In the genomic region with DNA sequence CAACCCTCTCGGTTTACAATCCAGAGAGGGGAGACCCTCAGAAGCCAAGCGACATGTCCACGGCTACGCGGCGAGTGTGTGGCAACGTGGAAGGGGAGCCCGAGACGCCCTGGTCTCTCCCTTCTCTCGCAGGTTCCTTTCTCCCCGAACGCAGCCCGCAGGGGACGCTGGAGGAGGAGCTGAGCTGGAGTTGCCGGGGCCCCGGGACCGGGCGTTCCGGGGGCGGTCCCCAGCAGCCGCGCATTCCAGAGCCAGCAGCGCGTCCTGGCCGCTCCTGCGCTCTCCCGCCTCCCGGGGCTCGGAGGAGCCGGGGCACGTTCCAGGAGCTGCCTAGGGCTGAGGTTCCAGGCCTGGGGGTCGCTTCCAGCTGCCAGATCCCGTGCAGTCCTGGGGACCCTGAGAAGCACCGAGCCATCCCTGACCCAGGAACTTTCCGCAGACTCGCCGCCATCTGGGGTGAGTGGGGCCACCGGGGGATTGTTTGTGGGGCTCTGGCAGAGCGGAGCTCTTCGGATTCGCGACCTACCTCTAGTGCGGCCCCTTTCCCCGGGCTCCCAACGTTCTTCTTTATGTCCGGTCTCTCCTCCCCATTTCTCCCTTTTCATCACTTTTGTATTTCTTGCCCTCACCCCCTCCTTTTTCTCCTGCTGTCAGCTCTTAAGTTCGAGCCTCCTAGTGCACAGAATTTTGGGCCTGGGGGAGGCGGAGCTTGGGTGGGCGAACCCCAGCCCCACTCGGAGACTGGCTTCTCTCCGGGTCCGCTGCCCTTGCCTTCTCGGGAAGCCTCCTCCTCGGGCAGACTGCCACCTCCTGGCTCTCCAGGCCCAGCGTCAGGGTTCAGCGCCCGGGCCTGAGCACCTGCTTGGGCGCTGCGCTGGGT, we compare ENCODE assay signal across 8 cellular contexts. TPM values are rescaled to one million over a fixed set of nuclear protein-coding genes. Genes with fewer than 3 reads are reported as not detected.
DNase-seq lines count a peak whose midpoint lies in the region; ATAC-seq and TF ChIP-seq lines count a peak whose summit lies in the region.

A gene with protein sequence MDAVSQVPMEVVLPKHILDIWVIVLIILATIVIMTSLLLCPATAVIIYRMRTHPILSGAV (plus strand): TSS at position 241 of the 880 bp plus-strand sequence. CDS start 16,684 bp downstream, outside the sequence.

- 1% methylated on average over 59 of the region's 59 CpGs for WGBS in urinary bladder

- H3K27ac Mint-ChIP-seq in activated naive CD4-positive, alpha-beta T cell treated with anti-CD3 and anti-CD28 coated beads, Interleukin-2, amount 50 U/mL, for 24 hours = peak within 1 kb of the TSS; percentile 68
- no peak within 1 kb of the TSS for H3K27ac Mint-ChIP-seq in glutamatergic neuron (ENCODE audit: unreplicated experiment)

- peak within 1 kb of the TSS; percentile 96 for H3K4me3 Mint-ChIP-seq in activated naive CD4-positive, alpha-beta T cell treated with anti-CD3 and anti-CD28 coated beads, Interleukin-2, amount 50 U/mL, for 24 hours
- peak within 1 kb of the TSS; percentile 94 for H3K4me3 Mint-ChIP-seq in glutamatergic neuron (ENCODE audit: unreplicated experiment)

- TF ChIP-seq CTCF in glutamatergic neuron (IDR thresholded peaks at IDR 0.05; ENCODE audit: partially characterized antibody, unreplicated experiment) (no peak), omental fat pad (IDR thresholded peaks at IDR 0.05) (no peak)

- peak; percentile 86 for ATAC-seq in SK-N-SH treated with all-trans-retinoic acid at 6 μM for 48 hours
- ATAC-seq in omental fat pad (ENCODE audit: low FRiP score) = peak; percentile 73

- no peaks in the 10 kb centered on the region for H3K4me1 ChIP-seq in urinary bladder (ENCODE audit: insufficient read depth)

- DNase-seq in NCI-H2171 treated with DMSO at 0.1 percent for 48 hours (lab: John Stamatoyannopoulos, UW) (peak; percentile 33), NCI-H2171 (lab: John Stamatoyannopoulos, UW) (no peak), HPDE6-E6E7 (ENCODE audit: extremely low spot score) (peak; percentile 60), glutamatergic neuron (peak; percentile 64), omental fat pad (ENCODE audit: low spot score) (no peak)

- H3K4me1 Mint-ChIP-seq in activated naive CD4-positive, alpha-beta T cell treated with anti-CD3 and anti-CD28 coated beads, Interleukin-2, amount 50 U/mL, for 24 hours = peaks cover 58% of the 10 kb centered on the region
- H3K4me1 Mint-ChIP-seq in glutamatergic neuron (ENCODE audit: low read depth, unreplicated experiment) = peaks cover 3% of the 10 kb centered on the region

- H3K4me3 ChIP-seq in urinary bladder (ENCODE audit: low read depth, low read length) = peak within 1 kb of the TSS; percentile 75

- H3K27me3 Mint-ChIP-seq in activated naive CD4-positive, alpha-beta T cell treated with anti-CD3 and anti-CD28 coated beads, Interleukin-2, amount 50 U/mL, for 24 hours = peaks cover 3% of the 10 kb centered on the region
- peaks cover 3% of the 10 kb centered on the region for H3K27me3 Mint-ChIP-seq in glutamatergic neuron (ENCODE audit: unreplicated experiment)

- no peaks in the 10 kb centered on the region for H3K9me3 Mint-ChIP-seq in activated naive CD4-positive, alpha-beta T cell treated with anti-CD3 and anti-CD28 coated beads, Interleukin-2, amount 50 U/mL, for 24 hours
- peaks cover 2% of the 10 kb centered on the region for H3K9me3 Mint-ChIP-seq in glutamatergic neuron (ENCODE audit: unreplicated experiment)

- peak within 1 kb of the TSS; percentile 88 for H3K27ac ChIP-seq in urinary bladder (ENCODE audit: low read depth)

- no peaks in the 10 kb centered on the region for H3K36me3 ChIP-seq in urinary bladder (ENCODE audit: insufficient read depth)

- no peaks in the 10 kb centered on the region for H3K36me3 Mint-ChIP-seq in activated naive CD4-positive, alpha-beta T cell treated with anti-CD3 and anti-CD28 coated beads, Interleukin-2, amount 50 U/mL, for 24 hours
- no peaks in the 10 kb centered on the region for H3K36me3 Mint-ChIP-seq in glutamatergic neuron (ENCODE audit: unreplicated experiment)

TF ChIP-seq in SK-N-SH treated with all-trans-retinoic acid at 6 μM for 48 hours, 23 proteins besides CTCF, POLR2A, EP300 and RAD21:
- no peak for TF ChIP-seq PPARA (CRISPR knock-in tag; IDR thresholded peaks at IDR 0.05; ENCODE audit: borderline replicate concordance)
- TF ChIP-seq, protein P1, sequence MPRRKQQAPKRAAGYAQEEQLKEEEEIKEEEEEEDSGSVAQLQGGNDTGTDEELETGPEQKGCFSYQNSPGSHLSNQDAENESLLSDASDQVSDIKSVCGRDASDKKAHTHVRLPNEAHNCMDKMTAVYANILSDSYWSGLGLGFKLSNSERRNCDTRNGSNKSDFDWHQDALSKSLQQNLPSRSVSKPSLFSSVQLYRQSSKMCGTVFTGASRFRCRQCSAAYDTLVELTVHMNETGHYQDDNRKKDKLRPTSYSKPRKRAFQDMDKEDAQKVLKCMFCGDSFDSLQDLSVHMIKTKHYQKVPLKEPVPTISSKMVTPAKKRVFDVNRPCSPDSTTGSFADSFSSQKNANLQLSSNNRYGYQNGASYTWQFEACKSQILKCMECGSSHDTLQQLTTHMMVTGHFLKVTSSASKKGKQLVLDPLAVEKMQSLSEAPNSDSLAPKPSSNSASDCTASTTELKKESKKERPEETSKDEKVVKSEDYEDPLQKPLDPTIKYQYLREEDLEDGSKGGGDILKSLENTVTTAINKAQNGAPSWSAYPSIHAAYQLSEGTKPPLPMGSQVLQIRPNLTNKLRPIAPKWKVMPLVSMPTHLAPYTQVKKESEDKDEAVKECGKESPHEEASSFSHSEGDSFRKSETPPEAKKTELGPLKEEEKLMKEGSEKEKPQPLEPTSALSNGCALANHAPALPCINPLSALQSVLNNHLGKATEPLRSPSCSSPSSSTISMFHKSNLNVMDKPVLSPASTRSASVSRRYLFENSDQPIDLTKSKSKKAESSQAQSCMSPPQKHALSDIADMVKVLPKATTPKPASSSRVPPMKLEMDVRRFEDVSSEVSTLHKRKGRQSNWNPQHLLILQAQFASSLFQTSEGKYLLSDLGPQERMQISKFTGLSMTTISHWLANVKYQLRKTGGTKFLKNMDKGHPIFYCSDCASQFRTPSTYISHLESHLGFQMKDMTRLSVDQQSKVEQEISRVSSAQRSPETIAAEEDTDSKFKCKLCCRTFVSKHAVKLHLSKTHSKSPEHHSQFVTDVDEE (CRISPR knock-in tag; IDR thresholded peaks at IDR 0.05) = peak; percentile 10; the same call in 1 of the 2 replicates
- TF ChIP-seq ZFP30 (CRISPR knock-in tag; IDR thresholded peaks at IDR 0.05) = no peak
- no peak for TF ChIP-seq RARB (CRISPR knock-in tag; IDR thresholded peaks at IDR 0.05)
- no peak for TF ChIP-seq ARNTL (CRISPR knock-in tag; IDR thresholded peaks at IDR 0.05; ENCODE audit: borderline replicate concordance, low read depth)
- TF ChIP-seq, protein P2, sequence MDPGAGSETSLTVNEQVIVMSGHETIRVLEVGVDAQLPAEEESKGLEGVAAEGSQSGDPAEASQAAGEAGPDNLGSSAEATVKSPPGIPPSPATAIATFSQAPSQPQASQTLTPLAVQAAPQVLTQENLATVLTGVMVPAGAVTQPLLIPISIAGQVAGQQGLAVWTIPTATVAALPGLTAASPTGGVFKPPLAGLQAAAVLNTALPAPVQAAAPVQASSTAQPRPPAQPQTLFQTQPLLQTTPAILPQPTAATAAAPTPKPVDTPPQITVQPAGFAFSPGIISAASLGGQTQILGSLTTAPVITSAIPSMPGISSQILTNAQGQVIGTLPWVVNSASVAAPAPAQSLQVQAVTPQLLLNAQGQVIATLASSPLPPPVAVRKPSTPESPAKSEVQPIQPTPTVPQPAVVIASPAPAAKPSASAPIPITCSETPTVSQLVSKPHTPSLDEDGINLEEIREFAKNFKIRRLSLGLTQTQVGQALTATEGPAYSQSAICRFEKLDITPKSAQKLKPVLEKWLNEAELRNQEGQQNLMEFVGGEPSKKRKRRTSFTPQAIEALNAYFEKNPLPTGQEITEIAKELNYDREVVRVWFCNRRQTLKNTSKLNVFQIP (CRISPR knock-in tag; IDR thresholded peaks at IDR 0.05; ENCODE audit: borderline replicate concordance, low read depth) = no peak
- TF ChIP-seq TCF4 (CRISPR knock-in tag; IDR thresholded peaks at IDR 0.05; ENCODE audit: borderline replicate concordance) = no peak
- TF ChIP-seq ESRRG (CRISPR knock-in tag; IDR thresholded peaks at IDR 0.05) = no peak
- TF ChIP-seq ZC3H10 (CRISPR knock-in tag; IDR thresholded peaks at IDR 0.05) = no peak
- TF ChIP-seq ZFP3 (CRISPR knock-in tag; IDR thresholded peaks at IDR 0.05) = no peak
- no peak for TF ChIP-seq ISL1 (CRISPR knock-in tag; IDR thresholded peaks at IDR 0.05)
- TF ChIP-seq CSDC2 (CRISPR knock-in tag; IDR thresholded peaks at IDR 0.05) = peak; percentile 46; the same call in 1 of the 2 replicates
- no peak for TF ChIP-seq SNAI2 (CRISPR knock-in tag; IDR thresholded peaks at IDR 0.05)
- no peak for TF ChIP-seq ZNF8 (CRISPR knock-in tag; IDR thresholded peaks at IDR 0.05)
- no peak for TF ChIP-seq TOX (CRISPR knock-in tag; IDR thresholded peaks at IDR 0.05; ENCODE audit: borderline replicate concordance)
TF ChIP-seq in SK-N-SH treated with all-trans-retinoic acid at 6 μM for 48 hours: peak in this region for 2.

RNA-seq across cellular contexts. Expression of the gene that starts here (rescaled TPM):
- total RNA-seq in glutamatergic neuron (ENCODE audit: unreplicated experiment) (0.51 TPM), omental fat pad (100 to 1,000 TPM; 140 to 211 (median 157) TPM), urinary bladder (10.2 TPM)
- polyA plus RNA-seq in urinary bladder = 37.1 TPM

Comparison
In these comparisons a context has a peak if more than half of its experiments do, and no peak if none do; other contexts are left out.
1. RNA of the gene that starts here (total RNA-seq): 140 to 211 TPM in omental fat pad; 10.2 TPM in urinary bladder (single experiment) and 0.51 TPM in glutamatergic neuron (single experiment); every median in the first group is over 10 times any median in the second.
2. DNase-seq: peak in NCI-H2171 treated with DMSO at 0.1 percent for 48 hours (single experiment) and HPDE6-E6E7 (single experiment); none in NCI-H2171 (single experiment) and omental fat pad (single experiment).
3. Peak in DNase-seq in glutamatergic neuron; RNA of the gene not detected or under 1 TPM.